ENCODE assay signal across 26 cellular contexts in the genomic region with DNA sequence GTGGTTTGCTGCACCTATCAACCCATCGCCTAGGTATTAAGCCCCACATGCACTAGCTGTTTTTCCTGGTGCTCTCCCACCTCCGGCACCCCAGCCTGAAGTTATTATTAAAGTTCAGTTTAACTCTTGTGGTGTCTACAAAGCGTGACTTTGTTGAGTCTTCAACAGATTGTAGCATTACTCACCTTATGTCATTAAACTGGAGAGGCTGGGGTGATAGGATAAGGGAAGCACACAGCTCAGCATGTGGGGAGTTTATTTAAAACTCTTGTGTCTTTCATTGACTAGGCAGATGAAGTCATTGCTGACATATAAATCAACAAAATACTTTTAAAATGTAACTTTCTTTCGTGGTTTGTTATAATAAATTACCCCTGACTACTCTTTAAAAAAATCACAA.
DNase-seq lines count a peak whose midpoint lies in the region; ATAC-seq and TF ChIP-seq lines count a peak whose summit lies in the region.
"Had no signal": no experiment of that assay in that cellular context is flagged by ENCODE, and none has a peak within 500 bp of the region (broad histone marks: within the 10 kb centered on the region; RNA-seq: fewer than 3 reads in every experiment).

No MANE protein-coding gene starts in this region.

- DNase-seq in ACHN (peak; percentile 93), ELR (ENCODE audit: low read depth) (peak; percentile 39), NCI-H345 treated with DMSO at 0.1 percent for 48 hours (lab: John Stamatoyannopoulos, UW; ENCODE audit: unreplicated experiment) (peak; percentile 39), epithelial cell of proximal tubule (ENCODE audit: low read depth) (peak; percentile 69), cardiac septum (ENCODE audit: low spot score) (no peak), Kasumi-1 (lab: John Stamatoyannopoulos, UW) (no peak)
- DNase-seq: activated CD4-positive, alpha-beta memory T cell treated with anti-CD3 and anti-CD28 coated beads for 36 hours; activated CD4-positive, CD25-positive, alpha-beta regulatory T cell treated with anti-CD3 and anti-CD28 coated beads, Interleukin-2, amount 50 U/mL, for 72 hours; activated CD8-positive, alpha-beta memory T cell treated with anti-CD3 and anti-CD28 coated beads, Interleukin-2, amount 50 U/mL, for 48 hours; activated naive CD4-positive, alpha-beta T cell treated with anti-CD3 and anti-CD28 coated beads, Interleukin-2, amount 50 U/mL, for 16 hours; BE2C; caudate nucleus; endodermal cell; foreskin melanocyte; H9; NCI-H1105 treated with DMSO at 0.1 percent for 48 hours; NCI-H2029; NCI-H774; stimulated activated CD4-positive, alpha-beta T cell treated with anti-CD3 and anti-CD28 coated beads, Interleukin-2, amount 100 ng/mL, for 24 hours had no signal

- TF ChIP-seq CTCF in epithelial cell of proximal tubule (conservative IDR thresholded peaks at IDR 0.05; ENCODE audit: low read depth, low read length), result no peak

- in situ Hi-C loops in ACHN (cut with HindIII; ENCODE audit: low pct_ligation_motif_present, low pct_unique_long_range_greater_than_20kb, low sequenced_read_pairs), result no loop called here

- ATAC-seq in GM18517 (IDR thresholded peaks at IDR 0.05; ENCODE audit: unreplicated experiment) (no peak), HG02798 (IDR thresholded peaks at IDR 0.05; ENCODE audit: poor library complexity, unreplicated experiment) (no peak)

- no peak overlapping the region for H3K4me3 ChIP-seq in epithelial cell of proximal tubule (ENCODE audit: low read depth, low read length)
- H3K4me3 ChIP-seq: esophagus muscularis mucosa, right atrium auricular region, SJSA1, smooth muscle cell, tibial nerve had no signal

- intact Hi-C loops in cardiac septum (cut with DNase I), result no loop called here

Comparison
In these comparisons a context has a peak if more than half of its experiments do, and no peak if none do; other contexts are left out.
1. DNase-seq: peak in ACHN (single experiment), ELR (single experiment), NCI-H345 treated with DMSO at 0.1 percent for 48 hours (single experiment) and epithelial cell of proximal tubule (single experiment); none in cardiac septum (single experiment) and Kasumi-1 (0 of 2).